Comparison of ENCODE assay signal across 37 cellular contexts in genomic region chr10:81885491-81885890, GRCh38. TPM values are rescaled to one million over a fixed set of nuclear protein-coding genes. Genes with fewer than 3 reads are reported as not detected.
DNase-seq lines count a peak whose midpoint lies in the region; ATAC-seq, FAIRE-seq and TF ChIP-seq lines count a peak whose summit lies in the region.
"Had no signal": no experiment of that assay in that cellular context is flagged by ENCODE, and none has a peak within 500 bp of the region (broad histone marks: within the 10 kb centered on the region; RNA-seq: fewer than 3 reads in every experiment).

No MANE protein-coding gene starts in this region.

- no peak for FAIRE-seq in HepG2 (lab: Jason Lieb, UNC)
- no peak for FAIRE-seq in K562 (lab: Jason Lieb, UNC)
- FAIRE-seq: A204.1, A549, D721Med had no signal

- H3K4me2 ChIP-seq in HepG2 (ENCODE audit: low read depth, low read length) (no peak overlapping the region), K562 (ENCODE audit: insufficient read depth, low read length) (no peak overlapping the region)
- H3K4me2 ChIP-seq: A549; BLaER1; BLaER1 treated with 17β-estradiol and CSF1 and Interleukin-3, amounts not matched to agents 10 nM and 100 nM had no signal

- DNase-seq in HepG2 (ENCODE audit: low spot score) (no peak), right lobe of liver (no peak), K562 (ENCODE audit: extremely low read depth in 1 of 4, low spot score in 3 of 4) (no peak)
- DNase-seq: 8988T; ACHN; AML-193; BE2C; C1 segment of cervical spinal cord; Caco-2; Calu3; CD4-positive, alpha-beta memory T cell; CD4-positive, alpha-beta T cell; CD4-positive, CD25-positive, alpha-beta regulatory T cell; CD8-positive, alpha-beta memory T cell; CD8-positive, alpha-beta T cell; COR-L47; DMS 273 treated with DMSO at 0.1 percent for 48 hours; DMS153; DMS53; DMS79; DMS79 treated with DMSO at 0.1 percent for 48 hours; DND-41; EL had no signal

- H3K4me1 ChIP-seq in HepG2 (ENCODE audit: insufficient read depth, low read length) (no peaks in the 10 kb centered on the region), right lobe of liver (no peaks in the 10 kb centered on the region), K562 (replicated peaks in 1 of 2; ENCODE audit: control insufficient read depth in 2 of 2, insufficient read depth in 2 of 2, low read length in 2 of 2) (no peaks in the 10 kb centered on the region)
- H3K4me1 ChIP-seq: A549, BE2C, Caco-2 had no signal

- no TSS peak for BruUV-seq in HepG2 (replicated peaks; lab: Mats Ljungman, UMichigan)
- BruUV-seq in K562 (replicated peaks; lab: Mats Ljungman, UMichigan) = no TSS peak

- H2AFZ ChIP-seq in HepG2 (ENCODE audit: low read length) = no peak overlapping the region
- no peak overlapping the region for H2AFZ ChIP-seq in K562 (ENCODE audit: low read depth, low read length)

- TF ChIP-seq RAD21 in HepG2 (CRISPR knock-in tag; IDR thresholded peaks at IDR 0.05) = no peak
- TF ChIP-seq RAD21 in K562 (CRISPR knock-in tag; conservative IDR thresholded peaks at IDR 0.05 in 1 of 2, IDR thresholded peaks at IDR 0.05 in 1 of 2) = no peak

- H3K9me1 ChIP-seq in K562 (ENCODE audit: control insufficient read depth, insufficient read depth, low read length) = no peaks in the 10 kb centered on the region

- TF ChIP-seq POLR2A in HepG2 (IDR thresholded peaks at IDR 0.05; ENCODE audit: insufficient read depth in 1 of 2, low read depth in 2 of 2, low read length in 2 of 2) = no peak
- no peak for TF ChIP-seq POLR2A in right lobe of liver (IDR thresholded peaks at IDR 0.05)
- TF ChIP-seq POLR2A in K562 (conservative IDR thresholded peaks at IDR 0.05) = no peak

- peaks cover 9% of the 10 kb centered on the region for H3K9me3 ChIP-seq in HepG2 (ENCODE audit: low read length)
- H3K9me3 ChIP-seq in right lobe of liver = no peaks in the 10 kb centered on the region
- H3K9me3 ChIP-seq in K562 (replicated peaks; ENCODE audit: control insufficient read depth, insufficient read depth, low read depth, low read length) = 0 out of 2 replicates have a peak, but pooled peaks cover 2% of the 10 kb centered on the region
- H3K9me3 ChIP-seq: A549; BE2C; BLaER1; BLaER1 treated with 17β-estradiol and CSF1 and Interleukin-3, amounts not matched to agents 10 nM and 100 nM; Caco-2 had no signal

- WGBS in HepG2 (ENCODE audit: low lambda C conversion rate) = 0% methylated on average over 2 of the region's 2 CpGs
- WGBS in right lobe of liver (ENCODE audit: insufficient coverage, low coverage, low lambda C conversion rate, missing lambda C conversion rate) = 58% methylated on average over 2 of the region's 2 CpGs
- WGBS in K562 (ENCODE audit: insufficient coverage, low coverage, missing lambda C conversion rate) = 2% methylated on average over 2 of the region's 2 CpGs

- CTCF ChIA-PET in HepG2 (lab: Yijun Ruan, JAX; ENCODE audit: low intra/inter-chr PET ratio, low total read pairs) (no interaction called here), K562 (lab: Yijun Ruan, JAX; ENCODE audit: low intra/inter-chr PET ratio) (no interaction called here)

- intact Hi-C loops in HepG2 (cut with micrococcal nuclease; ENCODE audit: unreplicated experiment) = no loop called here
- intact Hi-C loops in right lobe of liver (cut with DNase I) = no loop called here
- intact Hi-C loops in K562 (cut with micrococcal nuclease) = no loop called here

- TF ChIP-seq EP300 in HepG2 (IDR thresholded peaks at IDR 0.05; ENCODE audit: low read depth in 2 of 2, low read length in 2 of 2) (no peak), HepG2 (CRISPR knock-in tag; IDR thresholded peaks at IDR 0.05; ENCODE audit: borderline replicate concordance) (no peak), K562 (IDR thresholded peaks at IDR 0.05; ENCODE audit: low read length) (no peak)

- H3K27me3 ChIP-seq in HepG2 (ENCODE audit: control insufficient read depth in 1 of 2, insufficient read depth in 2 of 2, low read length in 2 of 2) (no peaks in the 10 kb centered on the region), right lobe of liver (no peaks in the 10 kb centered on the region), K562 (ENCODE audit: control insufficient read depth in 2 of 2, insufficient read depth in 2 of 2, low read length in 2 of 2) (no peaks in the 10 kb centered on the region)
- H3K27me3 ChIP-seq: BE2C; BLaER1; BLaER1 treated with 17β-estradiol and CSF1 and Interleukin-3, amounts not matched to agents 10 nM and 100 nM had no signal

- H3K27ac ChIP-seq in HepG2 (ENCODE audit: extremely low read length, insufficient read depth, low read length) (no peak overlapping the region), right lobe of liver (no peak overlapping the region), K562 (ENCODE audit: extremely low read depth, low read depth, low read length) (no peak overlapping the region)
- H3K27ac ChIP-seq: 22Rv1; A549; BLaER1; BLaER1 treated with 17β-estradiol and CSF1 and Interleukin-3, amounts not matched to agents 10 nM and 100 nM; C4-2B had no signal

- H3K36me3 ChIP-seq in HepG2 (replicated peaks in 1 of 2; ENCODE audit: control insufficient read depth in 1 of 2, insufficient read depth in 2 of 2, low read length in 2 of 2) = no peaks in the 10 kb centered on the region
- H3K36me3 ChIP-seq in right lobe of liver = no peaks in the 10 kb centered on the region
- H3K36me3 ChIP-seq in K562 (ENCODE audit: control insufficient read depth, insufficient read depth, low read length) = no peaks in the 10 kb centered on the region
- H3K36me3 ChIP-seq: BE2C had no signal

- ATAC-seq in HepG2 (no peak), right lobe of liver (no peak), K562 (no peak), GM21723 (IDR thresholded peaks at IDR 0.05; ENCODE audit: unreplicated experiment) (no peak)
- ATAC-seq: A549; CD8-positive, alpha-beta T cell had no signal

- H3K79me2 ChIP-seq in HepG2 (ENCODE audit: insufficient read depth, low read length) = no peaks in the 10 kb centered on the region
- H3K79me2 ChIP-seq in K562 (ENCODE audit: control insufficient read depth, insufficient read depth, low read length) = no peaks in the 10 kb centered on the region

- no peak overlapping the region for H3K4me3 ChIP-seq in HepG2 (replicated peaks in 1 of 3; ENCODE audit: insufficient read depth in 1 of 3, low read depth in 2 of 3, low read length in 3 of 3)
- H3K4me3 ChIP-seq in right lobe of liver = no peak overlapping the region
- H3K4me3 ChIP-seq in K562 = no peak overlapping the region
- H3K4me3 ChIP-seq: A549; BLaER1; BLaER1 treated with 17β-estradiol and CSF1 and Interleukin-3, amounts not matched to agents 10 nM and 100 nM had no signal

- in situ Hi-C loops in HepG2 (cut with HindIII; ENCODE audit: extremely low pct_ligation_motif_present, low pct_unique_long_range_greater_than_20kb) (no loop called here), K562 (cut with MboI) (no loop called here)

- H3K9ac ChIP-seq in HepG2 (ENCODE audit: insufficient read depth, low read depth, low read length) = no peak overlapping the region
- H3K9ac ChIP-seq in K562 (ENCODE audit: insufficient read depth in 1 of 2, low read depth in 2 of 2, low read length in 2 of 2) = no peak overlapping the region
- H3K9ac ChIP-seq: BLaER1; BLaER1 treated with 17β-estradiol and CSF1 and Interleukin-3, amounts not matched to agents 10 nM and 100 nM had no signal

- POLR2A ChIA-PET in HepG2 (lab: Yijun Ruan, JAX) = no interaction called here
- POLR2A ChIA-PET in K562 (lab: Yijun Ruan, JAX) = no interaction called here

- TF ChIP-seq CTCF in HepG2 (CRISPR knock-in tag; IDR thresholded peaks at IDR 0.05) (no peak), right lobe of liver (IDR thresholded peaks at IDR 0.05) (no peak), K562 (IDR thresholded peaks at IDR 0.05 in 2 of 3, conservative IDR thresholded peaks at IDR 0.05 in 1 of 3; ENCODE audit: insufficient read depth in 2 of 3, low read depth in 1 of 3, low read length in 3 of 3) (no peak)

- H4K20me1 ChIP-seq in HepG2 (ENCODE audit: insufficient read depth, low read length) (no peaks in the 10 kb centered on the region), K562 (replicated peaks; ENCODE audit: control insufficient read depth, insufficient read depth, low read length) (no peaks in the 10 kb centered on the region)

RNA-seq across cellular contexts. Expression of gene NRG3, which starts 10.5 kb away (rescaled TPM):
- total RNA-seq in HepG2 (2016; rRNA removed; fragmentation: Illumina TruSeq; extraction: Trizol) = not detected in 2 replicates
- total RNA-seq in HepG2 (2016; cell fraction: cytosol; rRNA removed; fragmentation: Illumina TruSeq; extraction: Trizol; ENCODE audit: low read depth) = not detected in 2 replicates
- not detected in 2 replicates for total RNA-seq in HepG2 (2016; cell fraction: insoluble cytoplasmic fraction; rRNA removed; fragmentation: Illumina TruSeq; extraction: Trizol)
- not detected in 2 replicates for total RNA-seq in HepG2 (2016; cell fraction: membrane; rRNA removed; fragmentation: Illumina TruSeq; extraction: Trizol)
- not detected in 2 replicates for total RNA-seq in HepG2 (2016; cell fraction: nucleus; rRNA removed; fragmentation: Illumina TruSeq; extraction: Trizol)
- not detected in 2 replicates for polyA plus RNA-seq in HepG2 (2011; rRNA removed)
- polyA plus RNA-seq in HepG2 (2011; cell fraction: cytosol; rRNA removed) = not detected in 2 replicates
- polyA plus RNA-seq in HepG2 (2011; cell fraction: nucleus; rRNA removed) = not detected in 2 replicates
- not detected in 2 replicates for polyA plus RNA-seq in HepG2 (2012)
- not detected in 2 replicates for polyA plus RNA-seq in HepG2 (2016; cell fraction: cytosol; fragmentation: Illumina TruSeq; extraction: Trizol; ENCODE audit: low read depth)
- polyA plus RNA-seq in HepG2 (2016; cell fraction: insoluble cytoplasmic fraction; fragmentation: Illumina TruSeq; extraction: Trizol; ENCODE audit: low read depth) = not detected in 2 replicates
- not detected in 2 replicates for polyA plus RNA-seq in HepG2 (2016; cell fraction: membrane; fragmentation: Illumina TruSeq; extraction: Trizol; ENCODE audit: low read depth)
- polyA plus RNA-seq in HepG2 (2016; cell fraction: nucleus; fragmentation: Illumina TruSeq; extraction: Trizol; ENCODE audit: insufficient read depth, low read depth) = not detected in 2 replicates
- not detected in 2 replicates for polyA minus RNA-seq in HepG2 (2011; rRNA and poly(A)+ RNA removed; ENCODE audit: low replicate concordance)
- not detected in 2 replicates for polyA minus RNA-seq in HepG2 (2011; cell fraction: cytosol; rRNA and poly(A)+ RNA removed)
- not detected in 2 replicates for polyA minus RNA-seq in HepG2 (2011; cell fraction: nucleus; rRNA and poly(A)+ RNA removed)
- under 1 TPM; 0.34 to 0.99 (median 0.75) TPM for total RNA-seq in right lobe of liver
- not detected in 2 replicates for total RNA-seq in K562 (2011; cell fraction: chromatin; rRNA removed; ENCODE audit: low replicate concordance)
- not detected in 2 replicates for total RNA-seq in K562 (2011; cell fraction: nucleolus; rRNA removed)
- not detected in 2 replicates for total RNA-seq in K562 (2011; cell fraction: nucleoplasm; rRNA removed)
- total RNA-seq in K562 (2014; rRNA removed) = not detected in 2 replicates
- not detected in 2 replicates for total RNA-seq in K562 (2014; rRNA removed; fragmentation: Illumina TruSeq; extraction: Trizol)
- total RNA-seq in K562 (2015; rRNA removed; fragmentation: Illumina TruSeq; extraction: Trizol) = not detected in 2 replicates
- total RNA-seq in K562 (2021) = not detected in 2 replicates
- not detected in 2 replicates for polyA plus RNA-seq in K562 (2011; rRNA removed)
- polyA plus RNA-seq in K562 (2011; cell fraction: cytosol; rRNA removed) = not detected in 2 replicates
- not detected in 2 replicates for polyA plus RNA-seq in K562 (2011; cell fraction: nucleus; rRNA removed)
- polyA plus RNA-seq in K562 (2012) = not detected in 2 replicates
- not detected in 2 replicates for polyA plus RNA-seq in K562 (2014; fragmentation: Illumina TruSeq; extraction: Trizol)
- not detected for polyA plus RNA-seq in K562 (2014; fragmentation: Nextera tagmentation; extraction: Ambion mirVana)
- not detected in 2 replicates for polyA plus RNA-seq in K562 (2014; rRNA removed)
- not detected in 2 replicates for polyA minus RNA-seq in K562 (2011; rRNA and poly(A)+ RNA removed)
- polyA minus RNA-seq in K562 (2011; cell fraction: cytosol; rRNA and poly(A)+ RNA removed) = not detected in 2 replicates
- polyA minus RNA-seq in K562 (2011; cell fraction: nucleus; rRNA and poly(A)+ RNA removed) = not detected in 2 replicates
- total RNA-seq: A673; B cell; CD4-positive, alpha-beta memory T cell; CD4-positive, alpha-beta T cell; CD4-positive, CD25-positive, alpha-beta regulatory T cell; CD8-positive, alpha-beta memory T cell; CD8-positive, alpha-beta T cell; Daoy had no signal
- polyA plus RNA-seq: A549; AG04450; BJ; CD14-positive monocyte; CD4-positive, alpha-beta memory T cell; CD4-positive, CD25-positive, alpha-beta regulatory T cell; CD8-positive, alpha-beta memory T cell had no signal

Comparison
In these comparisons a context has a peak if more than half of its experiments do, and no peak if none do; other contexts are left out.
1. Of the 241 proteins assayed by ChIP-seq in both HepG2 and K562: peak only in HepG2: none; only in K562: TFE3; in both: RAD51; in neither: 239.